ENCODE assay signal across 11 cellular contexts in genomic region chr9:109097156-109097555, GRCh38. TPM values are rescaled to one million over a fixed set of nuclear protein-coding genes. Genes with fewer than 3 reads are reported as not detected.
DNase-seq lines count a peak whose midpoint lies in the region; ATAC-seq and TF ChIP-seq lines count a peak whose summit lies in the region.
"Had no signal": no experiment of that assay in that cellular context is flagged by ENCODE, and none has a peak within 500 bp of the region (broad histone marks: within the 10 kb centered on the region; RNA-seq: fewer than 3 reads in every experiment).

No MANE protein-coding gene starts in this region.

- H3K36me3 ChIP-seq in vagina: peaks cover 0 to 14% of the 10 kb centered on the region in 2 donors
- H3K36me3 ChIP-seq: cardiac muscle cell had no signal

- ATAC-seq in stimulated activated naive CD8-positive, alpha-beta T cell treated with anti-CD3 and anti-CD28 coated beads, Interleukin-15, Interleukin-2, amounts not matched to agents 100 U/mL and 50 U/mL, for 24 hours: no peak
- no peak for ATAC-seq in effector memory CD8-positive, alpha-beta T cell (replicated peaks)
- no peak for ATAC-seq in HG02852 (IDR thresholded peaks at IDR 0.05; ENCODE audit: unreplicated experiment)

- H3K27ac ChIP-seq in vagina: peak overlapping the region; percentile 60
- H3K27ac ChIP-seq: BLaER1 had no signal

- H3K27ac Mint-ChIP-seq in stimulated activated naive CD8-positive, alpha-beta T cell treated with anti-CD3 and anti-CD28 coated beads, Interleukin-15, Interleukin-2, amounts not matched to agents 100 ng/mL and 50 ng/mL, for 24 hours: peak overlapping the region; percentile 16
- peak overlapping the region; percentile 86 for H3K27ac Mint-ChIP-seq in activated naive CD8-positive, alpha-beta T cell
- H3K27ac Mint-ChIP-seq in nephron progenitor cell: peak overlapping the region; percentile 4
- peak overlapping the region in 1 of 2 donors; percentile 13 for H3K27ac Mint-ChIP-seq in effector memory CD8-positive, alpha-beta T cell

- no peaks in the 10 kb centered on the region for H3K9me3 ChIP-seq in vagina
- H3K9me3 ChIP-seq: BLaER1 had no signal

- no peak for DNase-seq in stimulated activated naive CD8-positive, alpha-beta T cell treated with anti-CD3 and anti-CD28 coated beads, Interleukin-15, Interleukin-2, amounts not matched to agents 100 U/mL and 50 U/mL, for 24 hours
- DNase-seq in nephron progenitor cell (no peak), vagina (ENCODE audit: extremely low spot score in 2 of 2) (no peak), DMS79 (lab: John Stamatoyannopoulos, UW) (no peak)
- DNase-seq in effector memory CD8-positive, alpha-beta T cell: no peak
- DNase-seq: NCI-H1105 treated with DMSO at 0.1 percent for 48 hours had no signal

- intact Hi-C loops in vagina (cut with DNase I): no loop called here

- H3K4me3 Mint-ChIP-seq in stimulated activated naive CD8-positive, alpha-beta T cell treated with anti-CD3 and anti-CD28 coated beads, Interleukin-15, Interleukin-2, amounts not matched to agents 100 ng/mL and 50 ng/mL, for 24 hours: no peak overlapping the region
- H3K4me3 Mint-ChIP-seq in activated naive CD8-positive, alpha-beta T cell: peak overlapping the region; percentile 47
- H3K4me3 Mint-ChIP-seq in nephron progenitor cell: no peak overlapping the region
- H3K4me3 Mint-ChIP-seq in effector memory CD8-positive, alpha-beta T cell: no peak overlapping the region

- peaks cover 91% of the 10 kb centered on the region for H3K4me1 Mint-ChIP-seq in stimulated activated naive CD8-positive, alpha-beta T cell treated with anti-CD3 and anti-CD28 coated beads, Interleukin-15, Interleukin-2, amounts not matched to agents 100 ng/mL and 50 ng/mL, for 24 hours (ENCODE audit: low read depth)
- H3K4me1 Mint-ChIP-seq in activated naive CD8-positive, alpha-beta T cell (ENCODE audit: low read depth): peaks cover 90% of the 10 kb centered on the region
- peaks cover 58% of the 10 kb centered on the region for H3K4me1 Mint-ChIP-seq in nephron progenitor cell
- peaks cover 39 to 70% of the 10 kb centered on the region in 2 donors for H3K4me1 Mint-ChIP-seq in effector memory CD8-positive, alpha-beta T cell (ENCODE audit: low read depth in 2 of 2)

- no peaks in the 10 kb centered on the region for H3K27me3 ChIP-seq in vagina
- H3K27me3 ChIP-seq: BLaER1, cardiac muscle cell had no signal

- peaks cover 50% of the 10 kb centered on the region for H3K4me1 ChIP-seq in vagina

- no peaks in the 10 kb centered on the region for H3K9me3 Mint-ChIP-seq in stimulated activated naive CD8-positive, alpha-beta T cell treated with anti-CD3 and anti-CD28 coated beads, Interleukin-15, Interleukin-2, amounts not matched to agents 100 ng/mL and 50 ng/mL, for 24 hours
- H3K9me3 Mint-ChIP-seq in activated naive CD8-positive, alpha-beta T cell (ENCODE audit: low read depth): no peaks in the 10 kb centered on the region
- peaks cover 3% of the 10 kb centered on the region for H3K9me3 Mint-ChIP-seq in nephron progenitor cell
- H3K9me3 Mint-ChIP-seq in effector memory CD8-positive, alpha-beta T cell: no peaks in the 10 kb centered on the region

- peaks cover 63% of the 10 kb centered on the region for H3K36me3 Mint-ChIP-seq in stimulated activated naive CD8-positive, alpha-beta T cell treated with anti-CD3 and anti-CD28 coated beads, Interleukin-15, Interleukin-2, amounts not matched to agents 100 ng/mL and 50 ng/mL, for 24 hours (ENCODE audit: low read depth)
- peaks cover 25% of the 10 kb centered on the region for H3K36me3 Mint-ChIP-seq in activated naive CD8-positive, alpha-beta T cell
- H3K36me3 Mint-ChIP-seq in nephron progenitor cell (ENCODE audit: low read depth): peaks cover 46% of the 10 kb centered on the region
- peaks cover 8% of the 10 kb centered on the region for H3K36me3 Mint-ChIP-seq in effector memory CD8-positive, alpha-beta T cell (ENCODE audit: insufficient read depth)

- H3K27me3 Mint-ChIP-seq in stimulated activated naive CD8-positive, alpha-beta T cell treated with anti-CD3 and anti-CD28 coated beads, Interleukin-15, Interleukin-2, amounts not matched to agents 100 ng/mL and 50 ng/mL, for 24 hours: no peaks in the 10 kb centered on the region
- H3K27me3 Mint-ChIP-seq in activated naive CD8-positive, alpha-beta T cell: no peaks in the 10 kb centered on the region
- H3K27me3 Mint-ChIP-seq in nephron progenitor cell (ENCODE audit: low read depth, poor library complexity): no peaks in the 10 kb centered on the region
- H3K27me3 Mint-ChIP-seq in effector memory CD8-positive, alpha-beta T cell: no peaks in the 10 kb centered on the region

- no peak for TF ChIP-seq CTCF in nephron progenitor cell (IDR thresholded peaks at IDR 0.05)
- TF ChIP-seq CTCF in vagina (IDR thresholded peaks at IDR 0.05): no peak

- no peak overlapping the region for H3K4me3 ChIP-seq in vagina
- H3K4me3 ChIP-seq: BLaER1, cardiac muscle cell had no signal

- TF ChIP-seq POLR2A in vagina (IDR thresholded peaks at IDR 0.05): no peak

RNA-seq across cellular contexts. Expression of gene TMEM245, which starts 22.6 kb away (rescaled TPM):
- total RNA-seq in vagina: 47.4 TPM
